In genomic region chr1:178541829-178542553, GRCh38 we compare ENCODE assay signal across 1 cellular context.
TF ChIP-seq lines count a peak whose summit lies in the region.

No MANE protein-coding gene starts in this region.

TF ChIP-seq in HepG2, 621 proteins besides CTCF, POLR2A, EP300 and RAD21 (continued from another document and continues in another):
- TF ChIP-seq ZNF407 (CRISPR knock-in tag; IDR thresholded peaks at IDR 0.05; ENCODE audit: not compliant biosample characterization) (peak; percentile 61), PAWR (CRISPR knock-in tag; IDR thresholded peaks at IDR 0.05; ENCODE audit: borderline replicate concordance) (no peak), ZNF468 (CRISPR knock-in tag; IDR thresholded peaks at IDR 0.05) (no peak), ZNF598 (CRISPR knock-in tag; IDR thresholded peaks at IDR 0.05; ENCODE audit: borderline replicate concordance) (no peak; the same call in 1 of the 2 replicates), CENPX (CRISPR knock-in tag; IDR thresholded peaks at IDR 0.05) (no peak), ZNF772 (CRISPR knock-in tag; IDR thresholded peaks at IDR 0.05) (peak; percentile 41; the same call in 1 of the 2 replicates), MNT (IDR thresholded peaks at IDR 0.05) (no peak), HES4 (CRISPR knock-in tag; IDR thresholded peaks at IDR 0.05; ENCODE audit: borderline replicate concordance) (no peak; the same call in none of the 2 replicates), TFAP4 (IDR thresholded peaks at IDR 0.05; ENCODE audit: borderline replicate concordance, low read depth) (peak; percentile 55; the same call in 1 of the 2 replicates), ZNF275 (CRISPR knock-in tag; IDR thresholded peaks at IDR 0.05; ENCODE audit: borderline replicate concordance) (peak; percentile 85; the same call in 1 of the 2 replicates), ZNF501 (CRISPR knock-in tag; IDR thresholded peaks at IDR 0.05) (peak; percentile 85), SIX1 (CRISPR knock-in tag; IDR thresholded peaks at IDR 0.05; ENCODE audit: borderline replicate concordance) (no peak), ZNF746 (CRISPR knock-in tag; IDR thresholded peaks at IDR 0.05) (peak; percentile 57; the same call in 1 of the 2 replicates), SMAD3 (CRISPR knock-in tag; IDR thresholded peaks at IDR 0.05) (no peak), ZFP82 (CRISPR knock-in tag; IDR thresholded peaks at IDR 0.05; ENCODE audit: borderline replicate concordance) (no peak), REPIN1 (CRISPR knock-in tag; IDR thresholded peaks at IDR 0.05; ENCODE audit: borderline replicate concordance, low read depth) (peak; percentile 74; the same call in 1 of the 2 replicates), ZFP91 (CRISPR knock-in tag; IDR thresholded peaks at IDR 0.05; ENCODE audit: borderline replicate concordance) (no peak; the same call in 1 of the 2 replicates), BRF2 (CRISPR knock-in tag; IDR thresholded peaks at IDR 0.05) (no peak), JARID2 (CRISPR knock-in tag; IDR thresholded peaks at IDR 0.05; ENCODE audit: insufficient replicate concordance) (no peak), RNF219 (CRISPR knock-in tag; IDR thresholded peaks at IDR 0.05) (no peak), MLLT10 (CRISPR knock-in tag; IDR thresholded peaks at IDR 0.05) (no peak), ZNF75D (CRISPR knock-in tag; IDR thresholded peaks at IDR 0.05; ENCODE audit: borderline replicate concordance) (no peak), ETV5 (CRISPR knock-in tag; IDR thresholded peaks at IDR 0.05; ENCODE audit: borderline replicate concordance) (peak; percentile 97), PTBP1 (IDR thresholded peaks at IDR 0.05; ENCODE audit: low read depth, low read length, poor library complexity, severe bottlenecking) (no peak), U2AF1 (optimal IDR thresholded peaks at IDR 0.05; ENCODE audit: low read depth, low read length) (peak; percentile 72), DR1 (CRISPR knock-in tag; IDR thresholded peaks at IDR 0.05) (no peak), ZBTB26 (CRISPR knock-in tag; IDR thresholded peaks at IDR 0.05; ENCODE audit: borderline replicate concordance) (no peak; the same call in 1 of the 2 replicates), PPARG (CRISPR knock-in tag; conservative IDR thresholded peaks at IDR 0.05) (peak; percentile 48), ZNF350 (CRISPR knock-in tag; IDR thresholded peaks at IDR 0.05; ENCODE audit: borderline replicate concordance, low read depth) (no peak; the same call in 1 of the 2 replicates), JUND (CRISPR knock-in tag; IDR thresholded peaks at IDR 0.05) (no peak; the same call in 1 of the 2 replicates), THAP8 (CRISPR knock-in tag; IDR thresholded peaks at IDR 0.05; ENCODE audit: borderline replicate concordance) (no peak), ZNF784 (CRISPR knock-in tag; IDR thresholded peaks at IDR 0.05; ENCODE audit: borderline replicate concordance) (peak; percentile 62; the same call in 1 of the 2 replicates), MYNN (CRISPR knock-in tag; IDR thresholded peaks at IDR 0.05; ENCODE audit: low read depth) (no peak), BRCA1 (CRISPR knock-in tag; IDR thresholded peaks at IDR 0.05) (peak; percentile 94; the same call in 1 of the 2 replicates), ZSCAN22 (CRISPR knock-in tag; IDR thresholded peaks at IDR 0.05) (no peak), GTF3A (CRISPR knock-in tag; conservative IDR thresholded peaks at IDR 0.05) (no peak), JUN (CRISPR knock-in tag; IDR thresholded peaks at IDR 0.05) (no peak)
